8 cellular contexts compared by ENCODE assay signal in genomic region chr19:46009530-46010510, GRCh38. TPM values are rescaled to one million over a fixed set of nuclear protein-coding genes. Genes with fewer than 3 reads are reported as not detected.
DNase-seq lines count a peak whose midpoint lies in the region; ATAC-seq and TF ChIP-seq lines count a peak whose summit lies in the region.

No MANE protein-coding gene starts in this region.

- TF ChIP-seq CTCF in SU-DHL-6 (IDR thresholded peaks at IDR 0.05; ENCODE audit: insufficient read depth, low read length, poor library complexity, severe bottlenecking) (peak; percentile 95), retinal pigment epithelial cell (conservative IDR thresholded peaks at IDR 0.05; ENCODE audit: low read depth, low read length) (peak; percentile 85)

- intact Hi-C loops in left ventricle myocardium superior (cut with micrococcal nuclease), result no loop called here

- H3K4me2 ChIP-seq in SU-DHL-6 (ENCODE audit: low read depth, low read length, poor library complexity, severe bottlenecking), result no peak overlapping the region

- peaks cover 9% of the 10 kb centered on the region for H3F3A ChIP-seq in SU-DHL-6 (ENCODE audit: insufficient read depth)

- ATAC-seq in left ventricle myocardium superior (peak; percentile 77), GM21786 (IDR thresholded peaks at IDR 0.05; ENCODE audit: unreplicated experiment) (no peak), GM18519 (IDR thresholded peaks at IDR 0.05; ENCODE audit: low FRiP score, unreplicated experiment) (no peak)

- H3K9me2 ChIP-seq in SU-DHL-6 (replicated peaks; ENCODE audit: insufficient read depth, low read length), result no peaks in the 10 kb centered on the region

- no peaks in the 10 kb centered on the region for H4K20me1 ChIP-seq in SU-DHL-6 (ENCODE audit: low read depth, low read length)

- DNase-seq in Daoy (ENCODE audit: low read depth) (peak; percentile 76), M059J (ENCODE audit: low read depth) (peak; percentile 58), left ventricle myocardium superior (peak; percentile 73), retinal pigment epithelial cell (ENCODE audit: low read depth) (no peak)
- DNase-seq in activated naive CD8-positive, alpha-beta T cell treated with anti-CD3 and anti-CD28 coated beads, Interleukin-2, amount 50 U/mL, for 16 hours (ENCODE audit: low read depth, low spot score), result peak; percentile 29

- H3K27ac ChIP-seq in SU-DHL-6 (ENCODE audit: low read depth, low read length), result no peak overlapping the region

- H3K4me3 ChIP-seq in SU-DHL-6 (ENCODE audit: insufficient read depth, low read length, poor library complexity, severe bottlenecking) (no peak overlapping the region), retinal pigment epithelial cell (ENCODE audit: low read length) (no peak overlapping the region)

- no peaks in the 10 kb centered on the region for H3K79me2 ChIP-seq in SU-DHL-6 (ENCODE audit: insufficient read depth, low read length)

- no peaks in the 10 kb centered on the region for H3K36me3 ChIP-seq in SU-DHL-6 (ENCODE audit: low read length)

- H3K27me3 ChIP-seq in SU-DHL-6 (ENCODE audit: low read length), result no peaks in the 10 kb centered on the region

- no peaks in the 10 kb centered on the region for H3K9me3 ChIP-seq in SU-DHL-6 (ENCODE audit: insufficient read depth, low read length)

- H3K9ac ChIP-seq in SU-DHL-6 (ENCODE audit: low read length), result no peak overlapping the region

- H2AFZ ChIP-seq in SU-DHL-6 (ENCODE audit: low read depth, low read length, severe bottlenecking), result no peak overlapping the region

RNA-seq across cellular contexts. Expression of gene PGLYRP1, which starts 13.0 kb away (rescaled TPM):
- not detected in 2 replicates for total RNA-seq in Daoy (2014; rRNA removed; shearing (Covaris generic))
- total RNA-seq in M059J (2014; rRNA removed; shearing (Covaris generic)), result not detected in 2 replicates
- total RNA-seq in left ventricle myocardium superior, result 0.50 TPM

RNA-seq across cellular contexts. Expression of gene CCDC61, which starts 14.6 kb away (rescaled TPM):
- total RNA-seq in Daoy (2014; rRNA removed; shearing (Covaris generic)), result 5.5 and 7.7 TPM in 2 replicates
- total RNA-seq in M059J (2014; rRNA removed; shearing (Covaris generic)), result 4.0 and 7.8 TPM in 2 replicates
- total RNA-seq in left ventricle myocardium superior, result 7.7 TPM

RNA-seq across cellular contexts. Expression of gene IGFL4, which starts 31.0 kb away (rescaled TPM):
- total RNA-seq in Daoy (2014; rRNA removed; shearing (Covaris generic)), result not detected in 2 replicates
- total RNA-seq in M059J (2014; rRNA removed; shearing (Covaris generic)), result not detected in 2 replicates
- total RNA-seq in left ventricle myocardium superior, result not detected

RNA-seq across cellular contexts. Expression of gene NOVA2, which starts 36.2 kb away (rescaled TPM):
- not detected in 2 replicates for total RNA-seq in Daoy (2014; rRNA removed; shearing (Covaris generic))
- total RNA-seq in M059J (2014; rRNA removed; shearing (Covaris generic)), result 0.10 TPM in 2 replicates
- total RNA-seq in left ventricle myocardium superior, result 5.9 TPM
